ENCODE assay signal across 8 cellular contexts in genomic region chr1:197180252-197180878, GRCh38. TPM values are rescaled to one million over a fixed set of nuclear protein-coding genes. Genes with fewer than 3 reads are reported as not detected.
DNase-seq lines count a peak whose midpoint lies in the region; ATAC-seq and TF ChIP-seq lines count a peak whose summit lies in the region.

No MANE protein-coding gene starts in this region.

- no peak overlapping the region for H4K91ac ChIP-seq in H9 (ENCODE audit: insufficient read length, low read depth, low read length)

- no peak overlapping the region for H2BK20ac ChIP-seq in H9 (ENCODE audit: low read depth, low read length, poor library complexity, severe bottlenecking)

- 42 to 53% (median 48%) methylated on average over 3 of the region's 3 CpGs for WGBS in heart left ventricle, 4 donors
- WGBS in H9 (ENCODE audit: extremely low coverage, insufficient read length, low lambda C conversion rate) = no CpG with 5 or more reads among the region's 3 CpGs
- 76% methylated on average over 3 of the region's 3 CpGs for WGBS in prostate gland

- H3K9me3 ChIP-seq in heart left ventricle (no peaks in the 10 kb centered on the region), H9 (ENCODE audit: control insufficient read depth, low read depth, low read length) (no peaks in the 10 kb centered on the region), prostate gland (no peaks in the 10 kb centered on the region)

- H4K5ac ChIP-seq in H9 (ENCODE audit: insufficient read length, low read depth, low read length) = no peak overlapping the region

- H3K27me3 Mint-ChIP-seq in H9 (ENCODE audit: low read depth) = no peaks in the 10 kb centered on the region

- intact Hi-C loops in heart left ventricle (cut with DNase I) = loop anchor here in 9 of 10 donors (1.0 to 10.0 kb wide), 5 partner anchors 174 to 344 kb away; no protein-coding TSS in a partner anchor
- intact Hi-C loops in cardiac septum (cut with DNase I) = loop anchor here (5.0 kb wide), 1 partner anchor 177 kb away; no protein-coding TSS in a partner anchor
- intact Hi-C loops in prostate gland (cut with DNase I) = no loop called here

- no peak overlapping the region for H3K14ac ChIP-seq in H9 (ENCODE audit: insufficient read depth, low read length)

- H3K27me3 ChIP-seq in heart left ventricle = no peaks in the 10 kb centered on the region
- no peaks in the 10 kb centered on the region for H3K27me3 ChIP-seq in H9 (ENCODE audit: insufficient read depth, low read length)
- H3K27me3 ChIP-seq in prostate gland (replicated peaks; ENCODE audit: insufficient read depth) = no peaks in the 10 kb centered on the region

- TF ChIP-seq CTCF in heart left ventricle (IDR thresholded peaks at IDR 0.05) = peak; percentile 48 to 75 (median 64)
- peak; percentile 77 for TF ChIP-seq CTCF in H9 (conservative IDR thresholded peaks at IDR 0.05)
- TF ChIP-seq CTCF in fibroblast of pulmonary artery (IDR thresholded peaks at IDR 0.05; ENCODE audit: low read length, missing control alignments) = peak; percentile 71
- peak in 3 of 4 experiments; percentile 47 to 51 (median 50) for TF ChIP-seq CTCF in prostate gland (IDR thresholded peaks at IDR 0.05)

- no peak for TF ChIP-seq POLR2A in heart left ventricle (IDR thresholded peaks at IDR 0.05)
- no peak for TF ChIP-seq POLR2A in prostate gland (IDR thresholded peaks at IDR 0.05)

- H3T11ph ChIP-seq in H9 (ENCODE audit: low read length) = no peak overlapping the region

- no peak overlapping the region for H3K56ac ChIP-seq in H9 (ENCODE audit: insufficient read length, low read depth, low read length)

- H3K79me1 ChIP-seq in H9 (ENCODE audit: insufficient read depth, low read depth, low read length, poor library complexity, severe bottlenecking) = no peaks in the 10 kb centered on the region

- no peak overlapping the region for H3K18ac ChIP-seq in H9 (ENCODE audit: insufficient read length, low read depth, low read length)

- H4K20me1 ChIP-seq in H9 (ENCODE audit: control insufficient read depth, insufficient read depth, insufficient read length) = no peaks in the 10 kb centered on the region

- H3K36me3 ChIP-seq in heart left ventricle = peaks cover 0 to 99% (median 78%) of the 10 kb centered on the region in 9 donors
- no peaks in the 10 kb centered on the region for H3K36me3 ChIP-seq in prostate gland

- no peak overlapping the region for H3K4ac ChIP-seq in H9 (ENCODE audit: low read depth, low read length)

- H2AFZ ChIP-seq in H9 (ENCODE audit: low read length) = no peak overlapping the region

- no peak overlapping the region for H2BK5ac ChIP-seq in H9 (ENCODE audit: insufficient read length, low read length)

- no peaks in the 10 kb centered on the region for H3K4me1 Mint-ChIP-seq in H9

- H3K36me3 Mint-ChIP-seq in H9 (ENCODE audit: insufficient read depth in 1 of 3, low read depth in 3 of 3) = peaks cover 3 to 21% (median 10%) of the 10 kb centered on the region in 3 experiments; a peak in 6 of 7 replicates

- H3K4me3 ChIP-seq in heart left ventricle (no peak overlapping the region), fibroblast of pulmonary artery (replicated peaks; ENCODE audit: low read depth, low read length) (no peak overlapping the region), prostate gland (no peak overlapping the region)

- H3K23ac ChIP-seq in H9 (ENCODE audit: insufficient read length, low read depth, low read length) = no peak overlapping the region

- DNase-seq in heart left ventricle = no peak
- DNase-seq in cardiac septum (ENCODE audit: low spot score) = no peak
- DNase-seq in H9 = no peak
- DNase-seq in M059J (ENCODE audit: low read depth) = peak; percentile 49
- DNase-seq in SKM-1 (lab: John Stamatoyannopoulos, UW; ENCODE audit: unreplicated experiment) = peak; percentile 39
- peak; percentile 80 for DNase-seq in fibroblast of pulmonary artery (ENCODE audit: low read depth)
- DNase-seq in prostate gland (ENCODE audit: low spot score) = no peak
- DNase-seq in activated CD4-positive, alpha-beta T cell treated with anti-CD3 and anti-CD28 coated beads for 48 hours = no peak

- no peaks in the 10 kb centered on the region for H3K9me3 Mint-ChIP-seq in H9

- no peak overlapping the region for H4K8ac ChIP-seq in H9 (replicated peaks; ENCODE audit: insufficient read length, low read depth, low read length)

- H3K4me1 ChIP-seq in heart left ventricle = peaks cover 0 to 10% (median 0%) of the 10 kb centered on the region in 12 donors
- no peaks in the 10 kb centered on the region for H3K4me1 ChIP-seq in H9 (ENCODE audit: insufficient read depth, low read length)
- H3K4me1 ChIP-seq in prostate gland (replicated peaks) = peaks cover 2% of the 10 kb centered on the region

- no peak overlapping the region for H3K9ac ChIP-seq in H9 (ENCODE audit: extremely low read depth, insufficient read length, low read length)

- H3K4me2 ChIP-seq in H9 (ENCODE audit: insufficient read depth, insufficient read length, low read length) = no peak overlapping the region

- H2AK5ac ChIP-seq in H9 (ENCODE audit: insufficient read length, low read length) = no peak overlapping the region

- no peak overlapping the region for H2BK15ac ChIP-seq in H9 (ENCODE audit: low read depth, low read length)

- H3K79me2 ChIP-seq in H9 (ENCODE audit: insufficient read depth, low read length) = no peaks in the 10 kb centered on the region

- no peak overlapping the region for H2BK12ac ChIP-seq in H9 (ENCODE audit: insufficient read length, low read depth, low read length)

- H3K23me2 ChIP-seq in H9 (ENCODE audit: insufficient read length, low read depth, low read length, poor library complexity, severe bottlenecking) = no peaks in the 10 kb centered on the region

- H3K27ac ChIP-seq in heart left ventricle (no peak overlapping the region), H9 (ENCODE audit: insufficient read length, low read depth, low read length) (no peak overlapping the region), prostate gland (no peak overlapping the region)

- no peak overlapping the region for H3K27ac Mint-ChIP-seq in H9

- no peak overlapping the region for H2BK120ac ChIP-seq in H9 (ENCODE audit: low read depth, low read length, poor library complexity, severe bottlenecking)

- H3K4me3 Mint-ChIP-seq in H9 = no peak overlapping the region

- ATAC-seq in heart left ventricle = peak in 2 of 4 donors; percentile 60 to 62

RNA-seq across cellular contexts. Expression of gene ZBTB41, which starts 20.7 kb away (rescaled TPM):
- total RNA-seq in heart left ventricle (10 to 100 TPM in 4 of 9 donors, 1 to 10 TPM in 5; 5.7 to 12.7 (median 9.6) TPM), cardiac septum (10.3 TPM), H9 (2021) (4.7 TPM in 2 replicates), prostate gland (10 to 100 TPM in 1 of 2 donors, 1 to 10 TPM in 1; 9.8 to 13.0 TPM)
- 1 to 10 TPM; 1.8 to 3.3 TPM for polyA plus RNA-seq in heart left ventricle
- 9.8 and 10.5 TPM in 2 replicates for total RNA-seq in M059J (2014; rRNA removed; shearing (Covaris generic))

RNA-seq across cellular contexts. Expression of gene ASPM, which starts 33.9 kb away (rescaled TPM):
- total RNA-seq in heart left ventricle = 1 to 10 TPM in 1 of 9 donors, under 1 TPM in 8; 0.19 to 5.9 (median 0.46) TPM
- under 1 TPM; 0.08 TPM for polyA plus RNA-seq in heart left ventricle
- total RNA-seq in cardiac septum = 0.57 TPM
- total RNA-seq in H9 (2021) = 32.4 and 34.9 TPM in 2 replicates
- 39.8 and 62.1 TPM in 2 replicates for total RNA-seq in M059J (2014; rRNA removed; shearing (Covaris generic))
- 1 to 10 TPM; 1.8 to 5.1 TPM for total RNA-seq in prostate gland

Comparison
In these comparisons a context has a peak if more than half of its experiments do, and no peak if none do; other contexts are left out.
1. DNase-seq: peak in M059J (single experiment), SKM-1 (single experiment) and fibroblast of pulmonary artery (single experiment); none in heart left ventricle (0 of 5), cardiac septum (single experiment), H9 (single experiment), prostate gland (single experiment) and activated CD4-positive, alpha-beta T cell treated with anti-CD3 and anti-CD28 coated beads for 48 hours (single experiment).
2. Peak in every context shown above with its lines, with median percentiles within 50 percentile points of each other: CTCF ChIP-seq.